24 cellular contexts compared by ENCODE assay signal in the genomic region with DNA sequence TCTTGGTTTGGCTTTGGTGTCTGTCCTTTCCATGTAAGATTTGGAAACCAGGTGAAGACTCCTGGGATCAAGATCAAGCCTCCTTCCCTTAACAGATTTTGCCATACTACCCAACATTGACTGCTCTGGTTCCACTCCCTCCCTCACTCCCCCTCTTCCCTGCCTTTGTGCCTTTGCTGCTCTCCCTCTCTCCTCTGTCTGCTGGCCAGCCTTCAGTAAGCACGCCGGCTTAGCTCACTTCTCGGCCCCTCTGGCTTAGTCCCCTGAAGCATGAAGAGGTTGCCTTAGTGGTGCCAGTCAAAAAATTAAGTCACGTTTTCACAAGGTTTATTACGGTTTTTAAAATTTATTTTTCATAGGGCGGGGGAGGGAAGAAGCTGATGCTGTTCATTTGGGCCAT. TPM values are rescaled to one million over a fixed set of nuclear protein-coding genes. Genes with fewer than 3 reads are reported as not detected.
"Had no signal": no experiment of that assay in that cellular context is flagged by ENCODE, and none has a peak within 500 bp of the region (broad histone marks: within the 10 kb centered on the region; RNA-seq: fewer than 3 reads in every experiment).

No MANE protein-coding gene starts in this region.

- ATAC-seq: activated CD4-positive, alpha-beta T cell treated with anti-CD3 and anti-CD28 coated beads for 36 hours; activated CD8-positive, alpha-beta T cell treated with anti-CD3 and anti-CD28 coated beads for 36 hours; activated naive CD8-positive, alpha-beta T cell treated with anti-CD3 and anti-CD28 coated beads, Interleukin-2, amount 50 U/mL, for 24 hours; body of pancreas; T-helper 17 cell had no signal

- H3K27ac Mint-ChIP-seq: activated CD4-positive, alpha-beta T cell treated with anti-CD3 and anti-CD28 coated beads for 36 hours; activated CD8-positive, alpha-beta T cell treated with anti-CD3 and anti-CD28 coated beads for 36 hours; activated naive CD4-positive, alpha-beta T cell treated with anti-CD3 and anti-CD28 coated beads, Interleukin-2, amount 50 U/mL, for 24 hours; activated naive CD8-positive, alpha-beta T cell treated with anti-CD3 and anti-CD28 coated beads, Interleukin-2, amount 50 U/mL, for 24 hours; T-helper 17 cell had no signal

- H3K4me3 Mint-ChIP-seq: activated CD4-positive, alpha-beta T cell treated with anti-CD3 and anti-CD28 coated beads for 36 hours; activated CD8-positive, alpha-beta T cell treated with anti-CD3 and anti-CD28 coated beads for 36 hours; activated naive CD4-positive, alpha-beta T cell treated with anti-CD3 and anti-CD28 coated beads, Interleukin-2, amount 50 U/mL, for 24 hours; activated naive CD8-positive, alpha-beta T cell treated with anti-CD3 and anti-CD28 coated beads, Interleukin-2, amount 50 U/mL, for 24 hours; central memory CD8-positive, alpha-beta T cell; T-helper 17 cell had no signal

- H3K9me3 Mint-ChIP-seq: activated CD8-positive, alpha-beta T cell treated with anti-CD3 and anti-CD28 coated beads for 36 hours; activated naive CD4-positive, alpha-beta T cell treated with anti-CD3 and anti-CD28 coated beads, Interleukin-2, amount 50 U/mL, for 24 hours; activated naive CD8-positive, alpha-beta T cell treated with anti-CD3 and anti-CD28 coated beads, Interleukin-2, amount 50 U/mL, for 24 hours; central memory CD8-positive, alpha-beta T cell had no signal

- H3K36me3 ChIP-seq: ascending aorta had no signal

- H3K27ac ChIP-seq: ascending aorta, body of pancreas had no signal

- DNase-seq: activated CD4-positive, alpha-beta T cell treated with anti-CD3 and anti-CD28 coated beads for 36 hours; activated CD4-positive, alpha-beta T cell treated with anti-CD3 and anti-CD28 coated beads, Interleukin-2, amount 50 U/mL, for 1 hour; activated CD8-positive, alpha-beta memory T cell treated with anti-CD3 and anti-CD28 coated beads, Interleukin-2, amount 50 U/mL, for 4 hours; activated CD8-positive, alpha-beta T cell treated with anti-CD3 and anti-CD28 coated beads for 36 hours; activated effector memory CD4-positive, alpha-beta T cell treated with Interleukin-2 at 50 U/mL for 16 hours; activated naive CD4-positive, alpha-beta T cell; activated naive CD8-positive, alpha-beta T cell treated with anti-CD3 and anti-CD28 coated beads, Interleukin-2, amount 50 U/mL, for 24 hours; amniotic stem cell; body of pancreas; Kasumi-1; KBM-7; NCI-H1436 treated with DMSO at 0.1 percent for 48 hours; NCI-H187; NCI-H2081; NCI-H446; NCI-H524; NCI-H748 treated with DMSO at 0.1 percent for 48 hours; SIG-M5; T-helper 17 cell; T-helper 9 cell had no signal

- H3K4me1 Mint-ChIP-seq: activated naive CD8-positive, alpha-beta T cell treated with anti-CD3 and anti-CD28 coated beads, Interleukin-2, amount 50 U/mL, for 24 hours; central memory CD8-positive, alpha-beta T cell; T-helper 17 cell had no signal

- H3K4me3 ChIP-seq: ascending aorta, body of pancreas had no signal

- H3K36me3 Mint-ChIP-seq: activated naive CD4-positive, alpha-beta T cell treated with anti-CD3 and anti-CD28 coated beads, Interleukin-2, amount 50 U/mL, for 24 hours had no signal

- H3K27me3 ChIP-seq: ascending aorta, body of pancreas had no signal

RNA-seq across cellular contexts. Expression of gene GRIA3, which starts 6.0 kb away (rescaled TPM):
- total RNA-seq: activated CD4-positive, alpha-beta T cell treated with anti-CD3 and anti-CD28 coated beads for 36 hours; activated CD8-positive, alpha-beta T cell treated with anti-CD3 and anti-CD28 coated beads for 36 hours; OCI-LY7 had no signal
